In genomic region chr3:187719628-187720336, GRCh38 we compare ENCODE assay signal across 1 cellular context.
TF ChIP-seq lines count a peak whose summit lies in the region.

No MANE protein-coding gene starts in this region.

TF ChIP-seq in HepG2, 621 proteins besides CTCF, POLR2A, EP300 and RAD21 (continues in another document):
- no peak for TF ChIP-seq MIER3 (CRISPR knock-in tag; IDR thresholded peaks at IDR 0.05; ENCODE audit: borderline replicate concordance)
- 0 out of 2 replicates have a peak, but pooled peaks have one; percentile 54 for TF ChIP-seq NCOA1 (CRISPR knock-in tag; IDR thresholded peaks at IDR 0.05)
- TF ChIP-seq NFKBIZ (CRISPR knock-in tag; IDR thresholded peaks at IDR 0.05): 0 out of 2 replicates have a peak, but pooled peaks have one; percentile 27
- peak; percentile 72 for TF ChIP-seq PPARG (CRISPR knock-in tag; conservative IDR thresholded peaks at IDR 0.05)
- TF ChIP-seq ZNF230 (CRISPR knock-in tag; IDR thresholded peaks at IDR 0.05): no peak; the same call in 1 of the 2 replicates
- 0 out of 2 replicates have a peak, but pooled peaks have one; percentile 12 for TF ChIP-seq IRF2 (CRISPR knock-in tag; IDR thresholded peaks at IDR 0.05)
- TF ChIP-seq KDM6A (CRISPR knock-in tag; IDR thresholded peaks at IDR 0.05; ENCODE audit: low read depth): peak; percentile 59
- TF ChIP-seq HNF1A (IDR thresholded peaks at IDR 0.05; ENCODE audit: low read depth): peak; percentile 92
- peak; percentile 90; the same call in 1 of the 2 replicates for TF ChIP-seq HNF1A (CRISPR knock-in tag; IDR thresholded peaks at IDR 0.05; ENCODE audit: borderline replicate concordance)
- peak; percentile 45 for TF ChIP-seq XRCC5 (optimal IDR thresholded peaks at IDR 0.05; ENCODE audit: low read length)
- no peak for TF ChIP-seq ZNF451 (CRISPR knock-in tag; IDR thresholded peaks at IDR 0.05)
- TF ChIP-seq TCF12 (IDR thresholded peaks at IDR 0.05): no peak
- TF ChIP-seq TCF12 (CRISPR knock-in tag; IDR thresholded peaks at IDR 0.05): peak; percentile 69; the same call in 1 of the 2 replicates
- peak; percentile 25; the same call in 1 of the 2 replicates for TF ChIP-seq SKIL (CRISPR knock-in tag; IDR thresholded peaks at IDR 0.05; ENCODE audit: borderline replicate concordance)
- TF ChIP-seq SNAPC2 (CRISPR knock-in tag; IDR thresholded peaks at IDR 0.05): peak; percentile 55; the same call in 1 of the 2 replicates
- TF ChIP-seq IKZF1 (IDR thresholded peaks at IDR 0.05): no peak
- TF ChIP-seq RBM39 (IDR thresholded peaks at IDR 0.05; ENCODE audit: low read depth, low read length, poor library complexity, severe bottlenecking): peak; percentile 73
- TF ChIP-seq CHD4 (IDR thresholded peaks at IDR 0.05; ENCODE audit: borderline replicate concordance, low read length): peak; percentile 39; the same call in 1 of the 2 replicates
- no peak for TF ChIP-seq ZNF607 (CRISPR knock-in tag; IDR thresholded peaks at IDR 0.05; ENCODE audit: borderline replicate concordance)
- TF ChIP-seq CCDC6 (CRISPR knock-in tag; IDR thresholded peaks at IDR 0.05): peak; percentile 42
- TF ChIP-seq CREB1 (IDR thresholded peaks at IDR 0.05): no peak
- peak; percentile 77 for TF ChIP-seq CREB1 (CRISPR knock-in tag; IDR thresholded peaks at IDR 0.05)
- TF ChIP-seq EED (CRISPR knock-in tag; IDR thresholded peaks at IDR 0.05): peak; percentile 72; the same call in 1 of the 2 replicates
- TF ChIP-seq ZBTB7A (CRISPR knock-in tag; IDR thresholded peaks at IDR 0.05): peak; percentile 60; the same call in 1 of the 2 replicates
- TF ChIP-seq ZNF276 (CRISPR knock-in tag; IDR thresholded peaks at IDR 0.05; ENCODE audit: low read depth): no peak
- peak; percentile 73; the same call in 1 of the 2 replicates for TF ChIP-seq MED1 (CRISPR knock-in tag; IDR thresholded peaks at IDR 0.05)
- TF ChIP-seq ARHGAP35 (CRISPR knock-in tag; IDR thresholded peaks at IDR 0.05; ENCODE audit: borderline replicate concordance): no peak
- TF ChIP-seq ZNF768 (CRISPR knock-in tag; IDR thresholded peaks at IDR 0.05): peak; percentile 74
- TF ChIP-seq KDM3A (CRISPR knock-in tag; IDR thresholded peaks at IDR 0.05; ENCODE audit: low read depth): peak; percentile 67; the same call in 1 of the 2 replicates
- 0 out of 2 replicates have a peak, but pooled peaks have one; percentile 43 for TF ChIP-seq CSRNP1 (CRISPR knock-in tag; IDR thresholded peaks at IDR 0.05)
- TF ChIP-seq CREB3 (CRISPR knock-in tag; IDR thresholded peaks at IDR 0.05): peak; percentile 32; the same call in 1 of the 2 replicates
- peak; percentile 85 for TF ChIP-seq PATZ1 (CRISPR knock-in tag; IDR thresholded peaks at IDR 0.05)
- no peak for TF ChIP-seq ZNF260 (CRISPR knock-in tag; IDR thresholded peaks at IDR 0.05; ENCODE audit: borderline replicate concordance, low read depth)
- no peak for TF ChIP-seq ZMYM2 (CRISPR knock-in tag; IDR thresholded peaks at IDR 0.05)
- no peak for TF ChIP-seq FOXP1 (IDR thresholded peaks at IDR 0.05)
- TF ChIP-seq FOXP1 (CRISPR knock-in tag; IDR thresholded peaks at IDR 0.05): peak; percentile 65; the same call in 1 of the 2 replicates
- TF ChIP-seq MBD4 (IDR thresholded peaks at IDR 0.05; ENCODE audit: borderline replicate concordance, low read length): peak; percentile 71; the same call in 1 of the 2 replicates
- TF ChIP-seq RERE (CRISPR knock-in tag; IDR thresholded peaks at IDR 0.05; ENCODE audit: low read depth): peak; percentile 69
- TF ChIP-seq ZNF746 (CRISPR knock-in tag; IDR thresholded peaks at IDR 0.05): peak; percentile 47; the same call in 1 of the 2 replicates
- TF ChIP-seq ZNF883 (CRISPR knock-in tag; IDR thresholded peaks at IDR 0.05; ENCODE audit: not compliant biosample characterization): peak; percentile 52
- TF ChIP-seq THAP7 (CRISPR knock-in tag; IDR thresholded peaks at IDR 0.05): peak; percentile 64; the same call in 1 of the 2 replicates
- TF ChIP-seq ZNF331 (CRISPR knock-in tag; IDR thresholded peaks at IDR 0.05): peak; percentile 54; the same call in 1 of the 2 replicates
